In genomic region chr22:50485221-50486131, GRCh38 we compare ENCODE assay signal across 1 cellular context.
TF ChIP-seq lines count a peak whose summit lies in the region.

No MANE protein-coding gene starts in this region.

TF ChIP-seq in HepG2, 621 proteins besides CTCF, POLR2A, EP300 and RAD21 (continued from another document and continues in another):
- TF ChIP-seq AFF4 (CRISPR knock-in tag; IDR thresholded peaks at IDR 0.05) (no peak), SIX4 (CRISPR knock-in tag; IDR thresholded peaks at IDR 0.05) (no peak), NFYC (CRISPR knock-in tag; IDR thresholded peaks at IDR 0.05) (0 out of 2 replicates have a peak, but pooled peaks have one; percentile 25), ZHX2 (IDR thresholded peaks at IDR 0.05; ENCODE audit: low read depth) (peak; percentile 19; the same call in 1 of the 2 replicates), ZHX2 (CRISPR knock-in tag; IDR thresholded peaks at IDR 0.05; ENCODE audit: borderline replicate concordance) (no peak), ZNF101 (CRISPR knock-in tag; IDR thresholded peaks at IDR 0.05; ENCODE audit: borderline replicate concordance, low read depth) (no peak), MLX (CRISPR knock-in tag; IDR thresholded peaks at IDR 0.05) (peak; percentile 99), SNAI1 (CRISPR knock-in tag; IDR thresholded peaks at IDR 0.05; ENCODE audit: borderline replicate concordance) (no peak; the same call in 1 of the 2 replicates), LRRFIP1 (CRISPR knock-in tag; conservative IDR thresholded peaks at IDR 0.05) (no peak), GPN1 (CRISPR knock-in tag; IDR thresholded peaks at IDR 0.05; ENCODE audit: borderline replicate concordance) (no peak), MZF1 (CRISPR knock-in tag; IDR thresholded peaks at IDR 0.05; ENCODE audit: borderline replicate concordance) (no peak), ZNF138 (CRISPR knock-in tag; IDR thresholded peaks at IDR 0.05; ENCODE audit: low read depth) (no peak), FUBP1 (CRISPR knock-in tag; IDR thresholded peaks at IDR 0.05; ENCODE audit: borderline replicate concordance) (no peak), ZNF557 (CRISPR knock-in tag; IDR thresholded peaks at IDR 0.05) (no peak), ZBTB21 (CRISPR knock-in tag; IDR thresholded peaks at IDR 0.05) (0 out of 2 replicates have a peak, but pooled peaks have one; percentile 21), PAXIP1 (CRISPR knock-in tag; conservative IDR thresholded peaks at IDR 0.05) (peak; percentile 54), CEBPB (IDR thresholded peaks at IDR 0.05; ENCODE audit: borderline replicate concordance, low read depth, low read length) (no peak), CHCHD3 (CRISPR knock-in tag; IDR thresholded peaks at IDR 0.05) (no peak), PATZ1 (CRISPR knock-in tag; IDR thresholded peaks at IDR 0.05) (peak; percentile 76), ZBTB4 (CRISPR knock-in tag; IDR thresholded peaks at IDR 0.05; ENCODE audit: borderline replicate concordance) (peak; percentile 31; the same call in 1 of the 2 replicates), CREM (IDR thresholded peaks at IDR 0.05) (no peak), CREM (CRISPR knock-in tag; IDR thresholded peaks at IDR 0.05) (no peak), TARDBP (CRISPR knock-in tag; IDR thresholded peaks at IDR 0.05) (peak; percentile 84), RBM39 (IDR thresholded peaks at IDR 0.05; ENCODE audit: low read depth, low read length, poor library complexity, severe bottlenecking) (peak; percentile 15), YY1 (IDR thresholded peaks at IDR 0.05; ENCODE audit: insufficient read depth, insufficient replicate concordance, low read depth, low read length) (peak; percentile 34), TSC22D2 (CRISPR knock-in tag; IDR thresholded peaks at IDR 0.05; ENCODE audit: borderline replicate concordance) (0 out of 2 replicates have a peak, but pooled peaks have one; percentile 30), MYNN (CRISPR knock-in tag; IDR thresholded peaks at IDR 0.05; ENCODE audit: low read depth) (no peak)
